ENCODE assay signal across 8 cellular contexts in genomic region chr5:151093476-151093889, GRCh38. TPM values are rescaled to one million over a fixed set of nuclear protein-coding genes. Genes with fewer than 3 reads are reported as not detected.
DNase-seq lines count a peak whose midpoint lies in the region; ATAC-seq, FAIRE-seq and TF ChIP-seq lines count a peak whose summit lies in the region.

No MANE protein-coding gene starts in this region.

- peak; percentile 23 for FAIRE-seq in HepG2 (lab: Jason Lieb, UNC)

- H3K9me3 ChIP-seq in HepG2 (ENCODE audit: low read length), result no peaks in the 10 kb centered on the region

- peak overlapping the region; percentile 14 for H3K27ac ChIP-seq in HepG2 (ENCODE audit: extremely low read length, insufficient read depth, low read length)

- peak overlapping the region; percentile 8 for H3K4me3 Mint-ChIP-seq in activated naive CD4-positive, alpha-beta T cell treated with anti-CD3 and anti-CD28 coated beads for 36 hours

- H3K4me1 ChIP-seq in HepG2 (ENCODE audit: insufficient read depth, low read length), result peaks cover 49% of the 10 kb centered on the region

- no peak overlapping the region for H3K9ac ChIP-seq in HepG2 (ENCODE audit: insufficient read depth, low read depth, low read length)

- H3K4me3 ChIP-seq in HepG2 (replicated peaks in 1 of 3; ENCODE audit: insufficient read depth in 1 of 3, low read depth in 2 of 3, low read length in 3 of 3), result no peak overlapping the region

- H3K36me3 Mint-ChIP-seq in activated naive CD4-positive, alpha-beta T cell treated with anti-CD3 and anti-CD28 coated beads for 36 hours (ENCODE audit: low read depth), result peaks cover 1% of the 10 kb centered on the region

- intact Hi-C loops in activated naive CD4-positive, alpha-beta T cell treated with anti-CD3 and anti-CD28 coated beads for 36 hours (cut with micrococcal nuclease), result no loop called here
- intact Hi-C loops in HepG2 (cut with micrococcal nuclease; ENCODE audit: unreplicated experiment), result no loop called here

- H2AFZ ChIP-seq in HepG2 (ENCODE audit: low read length), result no peak overlapping the region

- TF ChIP-seq POLR2A in HepG2 (IDR thresholded peaks at IDR 0.05; ENCODE audit: insufficient read depth in 1 of 2, low read depth in 2 of 2, low read length in 2 of 2), result no peak

- peak overlapping the region; percentile 64 for H3K4me2 ChIP-seq in HepG2 (ENCODE audit: low read depth, low read length)

- peaks cover 60% of the 10 kb centered on the region for H3K4me1 Mint-ChIP-seq in activated naive CD4-positive, alpha-beta T cell treated with anti-CD3 and anti-CD28 coated beads for 36 hours (ENCODE audit: low read depth)

- no peaks in the 10 kb centered on the region for H3K9me3 Mint-ChIP-seq in activated naive CD4-positive, alpha-beta T cell treated with anti-CD3 and anti-CD28 coated beads for 36 hours

- TF ChIP-seq CTCF in HepG2 (CRISPR knock-in tag; IDR thresholded peaks at IDR 0.05), result no peak

- ATAC-seq in HepG2, result no peak; the same call in 2 of the 3 replicates

- no peaks in the 10 kb centered on the region; a peak in 1 of 5 replicates for H3K27me3 ChIP-seq in HepG2 (ENCODE audit: control insufficient read depth in 1 of 2, insufficient read depth in 2 of 2, low read length in 2 of 2)

- no peaks in the 10 kb centered on the region for H3K36me3 ChIP-seq in HepG2 (replicated peaks in 1 of 2; ENCODE audit: control insufficient read depth in 1 of 2, insufficient read depth in 2 of 2, low read length in 2 of 2)

- BruUV-seq in HepG2 (replicated peaks; lab: Mats Ljungman, UMichigan), result no TSS peak

- TF ChIP-seq RAD21 in HepG2 (CRISPR knock-in tag; IDR thresholded peaks at IDR 0.05), result no peak

- WGBS in HepG2 (ENCODE audit: low lambda C conversion rate), result 4% methylated on average over 2 of the region's 2 CpGs

- in situ Hi-C loops in KBM-7 (cut with MboI; ENCODE audit: low pct_unique_long_range_greater_than_20kb, low sequenced_read_pairs), result no loop called here
- in situ Hi-C loops in HepG2 (cut with HindIII; ENCODE audit: extremely low pct_ligation_motif_present, low pct_unique_long_range_greater_than_20kb), result no loop called here
- in situ Hi-C loops in G401 (cut with HindIII; ENCODE audit: low sequenced_read_pairs), result no loop called here

- H3K27ac Mint-ChIP-seq in activated naive CD4-positive, alpha-beta T cell treated with anti-CD3 and anti-CD28 coated beads for 36 hours, result peak overlapping the region; percentile 86

- no peaks in the 10 kb centered on the region for H3K79me2 ChIP-seq in HepG2 (ENCODE audit: insufficient read depth, low read length)

- POLR2A ChIA-PET in HepG2 (lab: Yijun Ruan, JAX), result interaction anchor here (1.9 kb wide), 1 partner anchor 12 kb away, joined by 7 read pairs; the partner anchor contains the start of gene TNIP1

- TF ChIP-seq EP300 in HepG2 (IDR thresholded peaks at IDR 0.05; ENCODE audit: low read depth in 2 of 2, low read length in 2 of 2) (no peak), HepG2 (CRISPR knock-in tag; IDR thresholded peaks at IDR 0.05; ENCODE audit: borderline replicate concordance) (no peak)

- DNase-seq in activated naive CD4-positive, alpha-beta T cell treated with anti-CD3 and anti-CD28 coated beads for 36 hours, result no peak
- no peak for DNase-seq in activated naive CD4-positive, alpha-beta T cell treated with anti-CD3 and anti-CD28 coated beads, Interleukin-2, amount 50 U/mL, for 16 hours
- peak; percentile 65 for DNase-seq in KBM-7
- DNase-seq in amniotic epithelial cell (ENCODE audit: low read depth), result peak; percentile 97
- no peak for DNase-seq in HepG2 (ENCODE audit: low spot score)
- no peak for DNase-seq in stimulated activated CD4-positive, alpha-beta T cell treated with anti-CD3 and anti-CD28 coated beads, Interleukin-2, amount 100 ng/mL, for 48 hours
- DNase-seq in KG1 (lab: John Stamatoyannopoulos, UW), result no peak
- DNase-seq in G401 (ENCODE audit: low spot score), result no peak

- H4K20me1 ChIP-seq in HepG2 (ENCODE audit: insufficient read depth, low read length), result no peaks in the 10 kb centered on the region

- H3K27me3 Mint-ChIP-seq in activated naive CD4-positive, alpha-beta T cell treated with anti-CD3 and anti-CD28 coated beads for 36 hours (ENCODE audit: low read depth), result no peaks in the 10 kb centered on the region

- CTCF ChIA-PET in activated naive CD4-positive, alpha-beta T cell treated with anti-CD3 and anti-CD28 coated beads for 36 hours (lab: Charles Lee), result interaction anchor here (0.8 to 1.9 kb wide), 7 partner anchors 9 to 46 kb away, joined by 4 to 8 read pairs (median 6); partner anchors contain the start of gene TNIP1
- CTCF ChIA-PET in HepG2 (lab: Yijun Ruan, JAX; ENCODE audit: low intra/inter-chr PET ratio, low total read pairs), result no interaction called here

TF ChIP-seq in HepG2, 621 proteins besides CTCF, POLR2A, EP300 and RAD21 (continues in another document):
- TF ChIP-seq ARID5B (CRISPR knock-in tag; IDR thresholded peaks at IDR 0.05), result peak; percentile 55; the same call in 1 of the 2 replicates
- TF ChIP-seq MBNL3 (CRISPR knock-in tag; conservative IDR thresholded peaks at IDR 0.05), result no peak
- TF ChIP-seq SIX4 (CRISPR knock-in tag; IDR thresholded peaks at IDR 0.05), result no peak
- no peak for TF ChIP-seq ZNF746 (CRISPR knock-in tag; IDR thresholded peaks at IDR 0.05)
- peak; percentile 13; the same call in 1 of the 2 replicates for TF ChIP-seq ATF2 (CRISPR knock-in tag; IDR thresholded peaks at IDR 0.05)
- peak; percentile 43; the same call in 1 of the 2 replicates for TF ChIP-seq GATAD2A (CRISPR knock-in tag; IDR thresholded peaks at IDR 0.05)

RNA-seq across cellular contexts. Expression of gene TNIP1, which starts 12.6 kb away (rescaled TPM):
- total RNA-seq in activated naive CD4-positive, alpha-beta T cell treated with anti-CD3 and anti-CD28 coated beads for 36 hours, result 100 to 1,000 TPM; 238 to 263 TPM
- total RNA-seq in HepG2 (2016; rRNA removed; fragmentation: Illumina TruSeq; extraction: Trizol), result 26.2 and 29.8 TPM in 2 replicates
- total RNA-seq in HepG2 (2016; cell fraction: cytosol; rRNA removed; fragmentation: Illumina TruSeq; extraction: Trizol; ENCODE audit: low read depth), result 11.3 and 13.0 TPM in 2 replicates
- total RNA-seq in HepG2 (2016; cell fraction: insoluble cytoplasmic fraction; rRNA removed; fragmentation: Illumina TruSeq; extraction: Trizol), result 22.8 and 24.5 TPM in 2 replicates
- total RNA-seq in HepG2 (2016; cell fraction: membrane; rRNA removed; fragmentation: Illumina TruSeq; extraction: Trizol), result 28.9 and 33.7 TPM in 2 replicates
- 16.2 and 22.2 TPM in 2 replicates for total RNA-seq in HepG2 (2016; cell fraction: nucleus; rRNA removed; fragmentation: Illumina TruSeq; extraction: Trizol)
- polyA plus RNA-seq in HepG2 (2011; rRNA removed), result 45.9 and 48.7 TPM in 2 replicates
- polyA plus RNA-seq in HepG2 (2011; cell fraction: cytosol; rRNA removed), result 40.8 and 45.3 TPM in 2 replicates
- polyA plus RNA-seq in HepG2 (2011; cell fraction: nucleus; rRNA removed), result 57.3 and 59.8 TPM in 2 replicates
- 52.5 and 57.8 TPM in 2 replicates for polyA plus RNA-seq in HepG2 (2012)
- polyA plus RNA-seq in HepG2 (2016; cell fraction: cytosol; fragmentation: Illumina TruSeq; extraction: Trizol; ENCODE audit: low read depth), result 16.8 and 17.8 TPM in 2 replicates
- polyA plus RNA-seq in HepG2 (2016; cell fraction: insoluble cytoplasmic fraction; fragmentation: Illumina TruSeq; extraction: Trizol; ENCODE audit: low read depth), result 26.4 and 35.7 TPM in 2 replicates
- 31.5 and 33.1 TPM in 2 replicates for polyA plus RNA-seq in HepG2 (2016; cell fraction: membrane; fragmentation: Illumina TruSeq; extraction: Trizol; ENCODE audit: low read depth)
- 29.8 and 34.0 TPM in 2 replicates for polyA plus RNA-seq in HepG2 (2016; cell fraction: nucleus; fragmentation: Illumina TruSeq; extraction: Trizol; ENCODE audit: insufficient read depth, low read depth)
- polyA minus RNA-seq in HepG2 (2011; rRNA and poly(A)+ RNA removed; ENCODE audit: low replicate concordance), result 45.2 and 73.0 TPM in 2 replicates
- 45.8 and 51.1 TPM in 2 replicates for polyA minus RNA-seq in HepG2 (2011; cell fraction: cytosol; rRNA and poly(A)+ RNA removed)
- 50.0 and 60.3 TPM in 2 replicates for polyA minus RNA-seq in HepG2 (2011; cell fraction: nucleus; rRNA and poly(A)+ RNA removed)
- total RNA-seq in G401 (2014; rRNA removed; shearing (Covaris generic)), result 32.2 and 40.4 TPM in 2 replicates

Comparison
In these comparisons a context has a peak if more than half of its experiments do, and no peak if none do; other contexts are left out.
1. DNase-seq: peak in KBM-7 (single experiment) and amniotic epithelial cell (single experiment); none in activated naive CD4-positive, alpha-beta T cell treated with anti-CD3 and anti-CD28 coated beads for 36 hours (single experiment), activated naive CD4-positive, alpha-beta T cell treated with anti-CD3 and anti-CD28 coated beads, Interleukin-2, amount 50 U/mL, for 16 hours (single experiment), HepG2 (single experiment), stimulated activated CD4-positive, alpha-beta T cell treated with anti-CD3 and anti-CD28 coated beads, Interleukin-2, amount 100 ng/mL, for 48 hours (0 of 2), KG1 (single experiment) and G401 (single experiment).